In genomic region chr12:113082486-113083148, GRCh38 we compare ENCODE assay signal across 11 cellular contexts. TPM values are rescaled to one million over a fixed set of nuclear protein-coding genes. Genes with fewer than 3 reads are reported as not detected.
DNase-seq lines count a peak whose midpoint lies in the region; ATAC-seq, FAIRE-seq and TF ChIP-seq lines count a peak whose summit lies in the region.
"Had no signal": no experiment of that assay in that cellular context is flagged by ENCODE, and none has a peak within 500 bp of the region (broad histone marks: within the 10 kb centered on the region; RNA-seq: fewer than 3 reads in every experiment).

No MANE protein-coding gene starts in this region.

- H3K27ac ChIP-seq in H9 (ENCODE audit: insufficient read length, low read depth, low read length) (no peak overlapping the region), HepG2 (ENCODE audit: extremely low read length, insufficient read depth, low read length) (no peak overlapping the region)

- H4K8ac ChIP-seq in H9 (replicated peaks; ENCODE audit: insufficient read length, low read depth, low read length): no peak overlapping the region

- no peak overlapping the region for H2AK5ac ChIP-seq in H9 (ENCODE audit: insufficient read length, low read length)

- H3K23me2 ChIP-seq in H9 (ENCODE audit: insufficient read length, low read depth, low read length, poor library complexity, severe bottlenecking): no peaks in the 10 kb centered on the region

- no peak overlapping the region for H3K23ac ChIP-seq in H9 (ENCODE audit: insufficient read length, low read depth, low read length)

- H2BK12ac ChIP-seq in H9 (ENCODE audit: insufficient read length, low read depth, low read length): no peak overlapping the region

- no peaks in the 10 kb centered on the region for H3K36me3 Mint-ChIP-seq in H9 (ENCODE audit: insufficient read depth in 1 of 3, low read depth in 3 of 3)
- peaks cover 61% of the 10 kb centered on the region for H3K36me3 Mint-ChIP-seq in stimulated activated memory B cell treated with anti-CD40 and anti-IgM and Interleukin-4, amounts not matched to agents 10 μg/mL and 1 μg/mL and 100 μg/mL, for 72 hours

- no peaks in the 10 kb centered on the region for H3K36me3 ChIP-seq in HepG2 (replicated peaks in 1 of 2; ENCODE audit: control insufficient read depth in 1 of 2, insufficient read depth in 2 of 2, low read length in 2 of 2)

- TF ChIP-seq CTCF in H9 (conservative IDR thresholded peaks at IDR 0.05): no peak
- TF ChIP-seq CTCF in HepG2 (CRISPR knock-in tag; IDR thresholded peaks at IDR 0.05): no peak
- TF ChIP-seq CTCF in lower leg skin (IDR thresholded peaks at IDR 0.05): no peak

- H3K9me3 ChIP-seq in H9 (ENCODE audit: control insufficient read depth, low read depth, low read length) (no peaks in the 10 kb centered on the region), HepG2 (ENCODE audit: low read length) (no peaks in the 10 kb centered on the region)

- H3K4ac ChIP-seq in H9 (ENCODE audit: low read depth, low read length): no peak overlapping the region

- no peak for TF ChIP-seq EP300 in HepG2 (IDR thresholded peaks at IDR 0.05; ENCODE audit: low read depth in 2 of 2, low read length in 2 of 2)
- no peak for TF ChIP-seq EP300 in HepG2 (CRISPR knock-in tag; IDR thresholded peaks at IDR 0.05; ENCODE audit: borderline replicate concordance)

- peaks cover 12 to 19% of the 10 kb centered on the region in 2 experiments for H3K4me1 Mint-ChIP-seq in H9
- H3K4me1 Mint-ChIP-seq in stimulated activated memory B cell treated with anti-CD40 and anti-IgM and Interleukin-4, amounts not matched to agents 10 μg/mL and 1 μg/mL and 100 μg/mL, for 72 hours: peaks cover 93% of the 10 kb centered on the region

- H3K4me1 ChIP-seq in H9 (ENCODE audit: insufficient read depth, low read length) (no peaks in the 10 kb centered on the region), HepG2 (ENCODE audit: insufficient read depth, low read length) (peaks cover 17% of the 10 kb centered on the region)

- H3K79me2 ChIP-seq in H9 (ENCODE audit: insufficient read depth, low read length): no peaks in the 10 kb centered on the region
- no peaks in the 10 kb centered on the region for H3K79me2 ChIP-seq in HepG2 (ENCODE audit: insufficient read depth, low read length)

- no peak overlapping the region for H2BK20ac ChIP-seq in H9 (ENCODE audit: low read depth, low read length, poor library complexity, severe bottlenecking)

- H2BK15ac ChIP-seq in H9 (ENCODE audit: low read depth, low read length): no peak overlapping the region

- no peak overlapping the region for H3K9ac ChIP-seq in H9 (ENCODE audit: extremely low read depth, insufficient read length, low read length)
- no peak overlapping the region for H3K9ac ChIP-seq in HepG2 (ENCODE audit: insufficient read depth, low read depth, low read length)

- no peak overlapping the region for H4K91ac ChIP-seq in H9 (ENCODE audit: insufficient read length, low read depth, low read length)

- TF ChIP-seq POLR2A in HepG2 (IDR thresholded peaks at IDR 0.05; ENCODE audit: insufficient read depth in 1 of 2, low read depth in 2 of 2, low read length in 2 of 2): no peak
- TF ChIP-seq POLR2A in lower leg skin (IDR thresholded peaks at IDR 0.05): no peak

- TF ChIP-seq RAD21 in HepG2 (CRISPR knock-in tag; IDR thresholded peaks at IDR 0.05): no peak

- POLR2A ChIA-PET in HepG2 (lab: Yijun Ruan, JAX): no interaction called here

- FAIRE-seq in HepG2 (lab: Jason Lieb, UNC): no peak

- no peak overlapping the region for H4K5ac ChIP-seq in H9 (ENCODE audit: insufficient read length, low read depth, low read length)

- no TSS peak for BruUV-seq in HepG2 (replicated peaks; lab: Mats Ljungman, UMichigan)

- H3K56ac ChIP-seq in H9 (ENCODE audit: insufficient read length, low read depth, low read length): no peak overlapping the region

- no peak overlapping the region for H3K18ac ChIP-seq in H9 (ENCODE audit: insufficient read length, low read depth, low read length)

- H3K9me3 Mint-ChIP-seq in H9: no peaks in the 10 kb centered on the region; a peak in 1 of 5 replicates
- no peaks in the 10 kb centered on the region for H3K9me3 Mint-ChIP-seq in stimulated activated memory B cell treated with anti-CD40 and anti-IgM and Interleukin-4, amounts not matched to agents 10 μg/mL and 1 μg/mL and 100 μg/mL, for 72 hours

- H3K27me3 ChIP-seq in H9 (ENCODE audit: insufficient read depth, low read length) (peaks cover 8% of the 10 kb centered on the region; the same call in 1 of the 2 replicates), HepG2 (ENCODE audit: control insufficient read depth in 1 of 2, insufficient read depth in 2 of 2, low read length in 2 of 2) (no peaks in the 10 kb centered on the region)

- DNase-seq in H9 (no peak), cerebellar cortex (ENCODE audit: low spot score) (no peak), HepG2 (ENCODE audit: low spot score) (no peak), lower leg skin (ENCODE audit: low spot score in 2 of 2) (no peak)
- DNase-seq: effector CD4-positive, alpha-beta T cell; NCI-H2081 treated with DMSO at 0.1 percent for 48 hours; nucleus accumbens had no signal

- no peak overlapping the region for H3K27ac Mint-ChIP-seq in H9
- peak overlapping the region; percentile 1 for H3K27ac Mint-ChIP-seq in stimulated activated memory B cell treated with anti-CD40 and anti-IgM and Interleukin-4, amounts not matched to agents 10 μg/mL and 1 μg/mL and 100 μg/mL, for 72 hours

- WGBS in H9 (ENCODE audit: extremely low coverage, insufficient read length, low lambda C conversion rate): no CpG with 5 or more reads among the region's 9 CpGs
- 36% methylated on average over 9 of the region's 9 CpGs for WGBS in HepG2 (ENCODE audit: low lambda C conversion rate)
- WGBS in lower leg skin, 2 donors: 85 to 91% methylated on average over 9 of the region's 9 CpGs

- H3K14ac ChIP-seq in H9 (ENCODE audit: insufficient read depth, low read length): 0 out of 2 replicates have a peak overlapping the region, but pooled peaks have one; percentile 63

- CTCF ChIA-PET in HepG2 (lab: Yijun Ruan, JAX; ENCODE audit: low intra/inter-chr PET ratio, low total read pairs): no interaction called here

- ATAC-seq in GM18870 (IDR thresholded peaks at IDR 0.05; ENCODE audit: unreplicated experiment) (peak; percentile 67), HG03521 (IDR thresholded peaks at IDR 0.05; ENCODE audit: unreplicated experiment) (peak; percentile 67), HepG2 (no peak)
- no peak for ATAC-seq in stimulated activated memory B cell treated with anti-CD40 and anti-IgM and Interleukin-4, amounts not matched to agents 10 μg/mL and 1 μg/mL and 100 μg/mL, for 72 hours
- ATAC-seq: left lobe of liver had no signal

- H3K4me3 Mint-ChIP-seq in H9: no peak overlapping the region; a peak in 1 of 5 replicates
- H3K4me3 Mint-ChIP-seq in stimulated activated memory B cell treated with anti-CD40 and anti-IgM and Interleukin-4, amounts not matched to agents 10 μg/mL and 1 μg/mL and 100 μg/mL, for 72 hours: no peak overlapping the region

- H3K79me1 ChIP-seq in H9 (ENCODE audit: insufficient read depth, low read depth, low read length, poor library complexity, severe bottlenecking): no peaks in the 10 kb centered on the region

- no peak overlapping the region for H2BK120ac ChIP-seq in H9 (ENCODE audit: low read depth, low read length, poor library complexity, severe bottlenecking)

- H3K4me3 ChIP-seq in HepG2 (replicated peaks in 1 of 3; ENCODE audit: insufficient read depth in 1 of 3, low read depth in 2 of 3, low read length in 3 of 3) (no peak overlapping the region), lower leg skin (ENCODE audit: low read depth, poor library complexity, severe bottlenecking) (no peak overlapping the region)

- H4K20me1 ChIP-seq in H9 (ENCODE audit: control insufficient read depth, insufficient read depth, insufficient read length): no peaks in the 10 kb centered on the region
- H4K20me1 ChIP-seq in HepG2 (ENCODE audit: insufficient read depth, low read length): no peaks in the 10 kb centered on the region

- no peak overlapping the region for H3T11ph ChIP-seq in H9 (ENCODE audit: low read length)

- in situ Hi-C loops in HepG2 (cut with HindIII; ENCODE audit: extremely low pct_ligation_motif_present, low pct_unique_long_range_greater_than_20kb): no loop called here

- intact Hi-C loops in HepG2 (cut with micrococcal nuclease; ENCODE audit: unreplicated experiment) (no loop called here), lower leg skin (cut with DNase I; ENCODE audit: low total_unique reads) (no loop called here)

- H2AFZ ChIP-seq in H9 (ENCODE audit: low read length): no peak overlapping the region
- H2AFZ ChIP-seq in HepG2 (ENCODE audit: low read length): no peak overlapping the region

- H3K27me3 Mint-ChIP-seq in H9 (ENCODE audit: low read depth): peaks cover 43% of the 10 kb centered on the region
- no peaks in the 10 kb centered on the region for H3K27me3 Mint-ChIP-seq in stimulated activated memory B cell treated with anti-CD40 and anti-IgM and Interleukin-4, amounts not matched to agents 10 μg/mL and 1 μg/mL and 100 μg/mL, for 72 hours

- no peak overlapping the region for H2BK5ac ChIP-seq in H9 (ENCODE audit: insufficient read length, low read length)

- H3K4me2 ChIP-seq in H9 (ENCODE audit: insufficient read depth, insufficient read length, low read length): no peak overlapping the region
- no peak overlapping the region for H3K4me2 ChIP-seq in HepG2 (ENCODE audit: low read depth, low read length)

RNA-seq across cellular contexts. Expression of gene DTX1, which starts 26.1 kb away (rescaled TPM):
- total RNA-seq in H9 (2021) (3.0 and 3.5 TPM in 2 replicates), HepG2 (2016; rRNA removed; fragmentation: Illumina TruSeq; extraction: Trizol) (not detected in 2 replicates), lower leg skin (1 to 10 TPM; 1.5 to 5.0 (median 3.4) TPM)
- not detected in 2 replicates for total RNA-seq in HepG2 (2016; cell fraction: cytosol; rRNA removed; fragmentation: Illumina TruSeq; extraction: Trizol; ENCODE audit: low read depth)
- total RNA-seq in HepG2 (2016; cell fraction: insoluble cytoplasmic fraction; rRNA removed; fragmentation: Illumina TruSeq; extraction: Trizol): not detected in 2 replicates
- not detected in 2 replicates for total RNA-seq in HepG2 (2016; cell fraction: membrane; rRNA removed; fragmentation: Illumina TruSeq; extraction: Trizol)
- total RNA-seq in HepG2 (2016; cell fraction: nucleus; rRNA removed; fragmentation: Illumina TruSeq; extraction: Trizol): not detected in 2 replicates
- not detected in 2 replicates for polyA plus RNA-seq in HepG2 (2011; rRNA removed)
- not detected in 2 replicates for polyA plus RNA-seq in HepG2 (2011; cell fraction: cytosol; rRNA removed)
- not detected in 2 replicates for polyA plus RNA-seq in HepG2 (2011; cell fraction: nucleus; rRNA removed)
- polyA plus RNA-seq in HepG2 (2012): not detected in 2 replicates
- not detected in 2 replicates for polyA plus RNA-seq in HepG2 (2016; cell fraction: cytosol; fragmentation: Illumina TruSeq; extraction: Trizol; ENCODE audit: low read depth)
- polyA plus RNA-seq in HepG2 (2016; cell fraction: insoluble cytoplasmic fraction; fragmentation: Illumina TruSeq; extraction: Trizol; ENCODE audit: low read depth): not detected in 2 replicates
- polyA plus RNA-seq in HepG2 (2016; cell fraction: membrane; fragmentation: Illumina TruSeq; extraction: Trizol; ENCODE audit: low read depth): not detected in 2 replicates
- not detected in 2 replicates for polyA plus RNA-seq in HepG2 (2016; cell fraction: nucleus; fragmentation: Illumina TruSeq; extraction: Trizol; ENCODE audit: insufficient read depth, low read depth)
- not detected in 2 replicates for polyA minus RNA-seq in HepG2 (2011; rRNA and poly(A)+ RNA removed; ENCODE audit: low replicate concordance)
- not detected in 2 replicates for polyA minus RNA-seq in HepG2 (2011; cell fraction: cytosol; rRNA and poly(A)+ RNA removed)
- not detected in 2 replicates for polyA minus RNA-seq in HepG2 (2011; cell fraction: nucleus; rRNA and poly(A)+ RNA removed)

RNA-seq across cellular contexts. Expression of gene RASAL1, which starts 52.9 kb away (rescaled TPM):
- total RNA-seq in H9 (2021) (2.3 and 2.7 TPM in 2 replicates), HepG2 (2016; rRNA removed; fragmentation: Illumina TruSeq; extraction: Trizol) (not detected in 2 replicates), lower leg skin (10 to 100 TPM; 39.3 to 59.3 (median 50.9) TPM)
- 0.18 TPM in 1 of 2 replicates, not detected in the other for total RNA-seq in HepG2 (2016; cell fraction: cytosol; rRNA removed; fragmentation: Illumina TruSeq; extraction: Trizol; ENCODE audit: low read depth)
- not detected in 2 replicates for total RNA-seq in HepG2 (2016; cell fraction: insoluble cytoplasmic fraction; rRNA removed; fragmentation: Illumina TruSeq; extraction: Trizol)
- not detected in 2 replicates for total RNA-seq in HepG2 (2016; cell fraction: membrane; rRNA removed; fragmentation: Illumina TruSeq; extraction: Trizol)
- not detected in 2 replicates for total RNA-seq in HepG2 (2016; cell fraction: nucleus; rRNA removed; fragmentation: Illumina TruSeq; extraction: Trizol)
- not detected in 2 replicates for polyA plus RNA-seq in HepG2 (2011; rRNA removed)
- polyA plus RNA-seq in HepG2 (2011; cell fraction: cytosol; rRNA removed): not detected in 2 replicates
- 0.07 and 0.31 TPM in 2 replicates for polyA plus RNA-seq in HepG2 (2011; cell fraction: nucleus; rRNA removed)
- not detected in 2 replicates for polyA plus RNA-seq in HepG2 (2012)
- 0.12 TPM in 1 of 2 replicates, not detected in the other for polyA plus RNA-seq in HepG2 (2016; cell fraction: cytosol; fragmentation: Illumina TruSeq; extraction: Trizol; ENCODE audit: low read depth)
- not detected in 2 replicates for polyA plus RNA-seq in HepG2 (2016; cell fraction: insoluble cytoplasmic fraction; fragmentation: Illumina TruSeq; extraction: Trizol; ENCODE audit: low read depth)
- polyA plus RNA-seq in HepG2 (2016; cell fraction: membrane; fragmentation: Illumina TruSeq; extraction: Trizol; ENCODE audit: low read depth): not detected in 2 replicates
- 0.72 TPM in 1 of 2 replicates, not detected in the other for polyA plus RNA-seq in HepG2 (2016; cell fraction: nucleus; fragmentation: Illumina TruSeq; extraction: Trizol; ENCODE audit: insufficient read depth, low read depth)
- polyA minus RNA-seq in HepG2 (2011; rRNA and poly(A)+ RNA removed; ENCODE audit: low replicate concordance): 0.30 TPM in 1 of 2 replicates, not detected in the other
- not detected in 2 replicates for polyA minus RNA-seq in HepG2 (2011; cell fraction: cytosol; rRNA and poly(A)+ RNA removed)
- not detected in 2 replicates for polyA minus RNA-seq in HepG2 (2011; cell fraction: nucleus; rRNA and poly(A)+ RNA removed)

Comparison
In these comparisons a context has a peak if more than half of its experiments do, and no peak if none do; other contexts are left out.
1. ATAC-seq: peak in GM18870 (single experiment) and HG03521 (single experiment); none in stimulated activated memory B cell treated with anti-CD40 and anti-IgM and Interleukin-4, amounts not matched to agents 10 μg/mL and 1 μg/mL and 100 μg/mL, for 72 hours (single experiment) and HepG2 (single experiment).
2. RNA of gene RASAL1, which starts 52.9 kb away (total RNA-seq): 39.3 to 59.3 TPM in lower leg skin; 2.3 to 2.7 TPM in H9 and 0.18 TPM in HepG2; every median in the first group is over 10 times any median in the second.